Comparison of ENCODE assay signal across 7 cellular contexts in the genomic region with DNA sequence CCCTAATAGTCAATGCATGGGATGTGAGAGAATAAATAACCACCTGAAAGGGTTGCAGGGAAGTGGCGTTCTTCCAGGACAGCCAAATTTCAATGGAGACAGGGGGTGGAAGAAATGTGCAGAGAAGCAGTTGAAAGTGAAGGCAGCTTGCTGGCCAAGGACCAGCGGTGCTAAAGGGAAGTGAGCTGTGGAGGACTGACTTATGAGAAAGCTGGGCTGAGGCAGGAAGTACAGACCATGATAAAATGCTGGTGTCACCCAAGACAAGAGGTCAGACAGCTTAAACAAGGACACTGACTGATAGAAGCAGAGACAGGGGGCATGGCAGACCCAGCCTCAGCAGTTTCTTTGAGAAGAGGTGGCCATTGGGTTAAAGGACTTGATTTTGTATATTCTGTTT.
DNase-seq lines count a peak whose midpoint lies in the region; ATAC-seq lines count a peak whose summit lies in the region.

No MANE protein-coding gene starts in this region.

- no peaks in the 10 kb centered on the region for H3K27me3 Mint-ChIP-seq in activated CD8-positive, alpha-beta T cell treated with anti-CD3 and anti-CD28 coated beads, Interleukin-2, amount 10 ng/mL, durations not matched to agents 7 days and 5 days (ENCODE audit: low read depth)
- no peaks in the 10 kb centered on the region for H3K27me3 Mint-ChIP-seq in activated T-helper 17 cell treated with anti-CD3 and anti-CD28 coated beads, Interleukin-2, amount 50 U/mL, for 72 hours
- H3K27me3 Mint-ChIP-seq in activated T-cell treated with anti-CD3 and anti-CD28 coated beads, Interleukin-2, amount 50 U/mL, for 24 hours = no peaks in the 10 kb centered on the region

- peak overlapping the region; percentile 73 for H3K27ac Mint-ChIP-seq in activated CD8-positive, alpha-beta T cell treated with anti-CD3 and anti-CD28 coated beads, Interleukin-2, amount 10 ng/mL, durations not matched to agents 7 days and 5 days
- H3K27ac Mint-ChIP-seq in activated T-helper 17 cell treated with anti-CD3 and anti-CD28 coated beads, Interleukin-2, amount 50 U/mL, for 72 hours = no peak overlapping the region
- H3K27ac Mint-ChIP-seq in activated T-cell treated with anti-CD3 and anti-CD28 coated beads, Interleukin-2, amount 50 U/mL, for 24 hours = no peak overlapping the region

- H3K9me3 Mint-ChIP-seq in activated CD8-positive, alpha-beta T cell treated with anti-CD3 and anti-CD28 coated beads, Interleukin-2, amount 10 ng/mL, durations not matched to agents 7 days and 5 days (ENCODE audit: insufficient read depth) = no peaks in the 10 kb centered on the region
- H3K9me3 Mint-ChIP-seq in activated T-helper 17 cell treated with anti-CD3 and anti-CD28 coated beads, Interleukin-2, amount 50 U/mL, for 72 hours = no peaks in the 10 kb centered on the region
- no peaks in the 10 kb centered on the region for H3K9me3 Mint-ChIP-seq in activated T-cell treated with anti-CD3 and anti-CD28 coated beads, Interleukin-2, amount 50 U/mL, for 24 hours

- POLR2A ChIA-PET in activated CD8-positive, alpha-beta T cell treated with anti-CD3 and anti-CD28 coated beads, Interleukin-2, amount 10 ng/mL, durations not matched to agents 7 days and 5 days (lab: Charles Lee) = interaction anchor here (1.1 kb wide), 1 partner anchor 8 kb away, joined by 3 read pairs; no protein-coding TSS in a partner anchor

- intact Hi-C loops in sciatic nerve (cut with DNase I) = no loop called here

- peaks cover 24% of the 10 kb centered on the region for H3K4me1 Mint-ChIP-seq in activated CD8-positive, alpha-beta T cell treated with anti-CD3 and anti-CD28 coated beads, Interleukin-2, amount 10 ng/mL, durations not matched to agents 7 days and 5 days (ENCODE audit: low read depth)
- peaks cover 6% of the 10 kb centered on the region for H3K4me1 Mint-ChIP-seq in activated T-helper 17 cell treated with anti-CD3 and anti-CD28 coated beads, Interleukin-2, amount 50 U/mL, for 72 hours
- H3K4me1 Mint-ChIP-seq in activated T-cell treated with anti-CD3 and anti-CD28 coated beads, Interleukin-2, amount 50 U/mL, for 24 hours (ENCODE audit: low read depth) = peaks cover 13% of the 10 kb centered on the region

- DNase-seq in GM19238 (ENCODE audit: insufficient read length, low spot score) (peak; percentile 41), sciatic nerve (ENCODE audit: low spot score) (no peak)
- peak; percentile 41 for DNase-seq in activated CD8-positive, alpha-beta T cell treated with anti-CD3 and anti-CD28 coated beads, Interleukin-2, amount 10 ng/mL, durations not matched to agents 7 days and 5 days
- no peak for DNase-seq in stimulated activated naive CD4-positive, alpha-beta T cell (lab: John Stamatoyannopoulos, UW)
- DNase-seq in activated T-cell treated with anti-CD3 and anti-CD28 coated beads, Interleukin-2, amount 50 U/mL, for 24 hours = no peak

- H3K36me3 Mint-ChIP-seq in activated CD8-positive, alpha-beta T cell treated with anti-CD3 and anti-CD28 coated beads, Interleukin-2, amount 10 ng/mL, durations not matched to agents 7 days and 5 days (ENCODE audit: low read depth) = peaks cover 6% of the 10 kb centered on the region
- H3K36me3 Mint-ChIP-seq in activated T-helper 17 cell treated with anti-CD3 and anti-CD28 coated beads, Interleukin-2, amount 50 U/mL, for 72 hours (ENCODE audit: low read depth) = no peaks in the 10 kb centered on the region
- H3K36me3 Mint-ChIP-seq in activated T-cell treated with anti-CD3 and anti-CD28 coated beads, Interleukin-2, amount 50 U/mL, for 24 hours (ENCODE audit: low read depth) = peaks cover 7% of the 10 kb centered on the region

- no peak overlapping the region for H3K4me3 Mint-ChIP-seq in activated CD8-positive, alpha-beta T cell treated with anti-CD3 and anti-CD28 coated beads, Interleukin-2, amount 10 ng/mL, durations not matched to agents 7 days and 5 days
- H3K4me3 Mint-ChIP-seq in activated T-helper 17 cell treated with anti-CD3 and anti-CD28 coated beads, Interleukin-2, amount 50 U/mL, for 72 hours = no peak overlapping the region
- H3K4me3 Mint-ChIP-seq in activated T-cell treated with anti-CD3 and anti-CD28 coated beads, Interleukin-2, amount 50 U/mL, for 24 hours = no peak overlapping the region

- ATAC-seq in HG03135 (IDR thresholded peaks at IDR 0.05; ENCODE audit: unreplicated experiment) (peak; percentile 68), sciatic nerve (peak; percentile 58)
- ATAC-seq in activated CD8-positive, alpha-beta T cell treated with anti-CD3 and anti-CD28 coated beads, Interleukin-2, amount 10 ng/mL, durations not matched to agents 7 days and 5 days = peak; percentile 67
- no peak for ATAC-seq in activated T-helper 17 cell treated with anti-CD3 and anti-CD28 coated beads, Interleukin-2, amount 50 U/mL, for 72 hours (replicated peaks)

- CTCF ChIA-PET in activated CD8-positive, alpha-beta T cell treated with anti-CD3 and anti-CD28 coated beads, Interleukin-2, amount 10 ng/mL, durations not matched to agents 7 days and 5 days (lab: Charles Lee) = interaction anchor here (0.6 to 3.5 kb wide), 48 partner anchors 8 to 591 kb away, joined by 3 to 25 read pairs (median 4); no protein-coding TSS in a partner anchor

Comparison
In these comparisons a context has a peak if more than half of its experiments do, and no peak if none do; other contexts are left out.
1. DNase-seq: peak in GM19238 (single experiment) and activated CD8-positive, alpha-beta T cell treated with anti-CD3 and anti-CD28 coated beads, Interleukin-2, amount 10 ng/mL, durations not matched to agents 7 days and 5 days (single experiment); none in sciatic nerve (single experiment), stimulated activated naive CD4-positive, alpha-beta T cell (0 of 6) and activated T-cell treated with anti-CD3 and anti-CD28 coated beads, Interleukin-2, amount 50 U/mL, for 24 hours (single experiment).